ENCODE assay signal across 35 cellular contexts in the genomic region with DNA sequence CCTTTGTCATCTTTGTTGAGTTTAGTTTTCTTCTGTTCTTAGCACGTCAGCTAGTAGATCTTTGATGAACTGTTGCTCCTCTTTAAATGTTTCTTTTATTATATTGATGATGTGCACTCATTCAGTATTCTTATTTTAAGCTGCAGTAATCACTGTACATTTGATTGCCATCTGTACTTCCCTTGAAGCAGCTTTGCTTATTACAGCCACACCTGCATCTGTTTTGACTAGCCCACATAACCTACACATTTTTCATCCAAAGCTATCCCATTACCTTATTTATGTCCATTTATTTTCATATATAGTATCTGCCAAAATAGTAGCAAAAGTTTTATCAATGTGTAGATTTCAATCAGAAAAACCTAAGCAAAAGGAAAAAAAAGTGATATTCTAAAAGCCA. TPM values are rescaled to one million over a fixed set of nuclear protein-coding genes. Genes with fewer than 3 reads are reported as not detected.
"Had no signal": no experiment of that assay in that cellular context is flagged by ENCODE, and none has a peak within 500 bp of the region (broad histone marks: within the 10 kb centered on the region; RNA-seq: fewer than 3 reads in every experiment).

No MANE protein-coding gene starts in this region.

- H3K4me3 ChIP-seq: ascending aorta had no signal

- DNase-seq: activated CD4-positive, alpha-beta memory T cell treated with anti-CD3 and anti-CD28 coated beads, Interleukin-2, amount 10 ng/mL, durations not matched to agents 7 days and 5 days; activated CD4-positive, alpha-beta T cell treated with anti-CD3 and anti-CD28 coated beads for 1 hour; activated CD4-positive, alpha-beta T cell treated with anti-CD3 and anti-CD28 coated beads for 36 hours; activated CD4-positive, alpha-beta T cell treated with anti-CD3 and anti-CD28 coated beads for 48 hours; activated CD4-positive, alpha-beta T cell treated with anti-CD3 and anti-CD28 coated beads, Interleukin-2, amount 10 ng/mL, durations not matched to agents 7 days and 5 days; activated CD4-positive, alpha-beta T cell treated with anti-CD3 and anti-CD28 coated beads, Interleukin-2, amount 50 U/mL, for 48 hours; activated CD4-positive, CD25-positive, alpha-beta regulatory T cell; activated CD8-positive, alpha-beta memory T cell treated with anti-CD3 and anti-CD28 coated beads for 24 hours; activated CD8-positive, alpha-beta memory T cell treated with anti-CD3 and anti-CD28 coated beads, Interleukin-2, amount 10 ng/mL, durations not matched to agents 7 days and 5 days; activated CD8-positive, alpha-beta memory T cell treated with anti-CD3 and anti-CD28 coated beads, Interleukin-2, amount 50 U/mL, for 48 hours; activated CD8-positive, alpha-beta T cell treated with anti-CD3 and anti-CD28 coated beads, Interleukin-2, amount 10 ng/mL, durations not matched to agents 7 days and 5 days; activated effector memory CD4-positive, alpha-beta T cell treated with Interleukin-2 at 50 U/mL for 16 hours; activated gamma-delta T cell; activated naive CD4-positive, alpha-beta T cell treated with anti-CD3 and anti-CD28 coated beads, Interleukin-2, amount 10 ng/mL, durations not matched to agents 7 days and 5 days; activated naive CD4-positive, alpha-beta T cell treated with Interleukin-2 at 50 U/mL for 16 hours; activated naive CD8-positive, alpha-beta T cell treated with anti-CD3 and anti-CD28 coated beads, Interleukin-2, amount 10 ng/mL, durations not matched to agents 7 days and 5 days; activated naive CD8-positive, alpha-beta T cell treated with anti-CD3 and anti-CD28 coated beads, Interleukin-2, amount 50 U/mL, for 24 hours; activated T-cell treated with anti-CD3 and anti-CD28 coated beads, Interleukin-2, amount 50 U/mL, for 24 hours; activated T-cell treated with anti-CD3 and anti-CD28 coated beads, Interleukin-2, amount 50 U/mL, for 48 hours; amygdala; central memory CD4-positive, alpha-beta T cell; T-helper 1 cell; T-helper 2 cell; T-helper 9 cell had no signal

- H3K4me1 ChIP-seq: ascending aorta had no signal

- H3K27ac ChIP-seq: ascending aorta, VCaP had no signal

- ATAC-seq: activated CD4-positive, alpha-beta T cell treated with anti-CD3 and anti-CD28 coated beads for 36 hours; activated CD4-positive, CD25-positive, alpha-beta regulatory T cell treated with anti-CD3 and anti-CD28 coated beads, Interleukin-2, amount 50 U/mL, for 24 hours; activated CD8-positive, alpha-beta memory T cell treated with anti-CD3 and anti-CD28 coated beads, Interleukin-2, amount 10 ng/mL, durations not matched to agents 7 days and 5 days; activated CD8-positive, alpha-beta T cell treated with anti-CD3 and anti-CD28 coated beads, Interleukin-2, amount 10 ng/mL, durations not matched to agents 7 days and 5 days; activated naive CD8-positive, alpha-beta T cell treated with anti-CD3 and anti-CD28 coated beads, Interleukin-2, amount 50 U/mL, for 24 hours; WTC11 had no signal

- H3K9me3 ChIP-seq: ascending aorta had no signal

- H3K27me3 ChIP-seq: ascending aorta had no signal

- FAIRE-seq: TTC549 had no signal

- H3K4me1 Mint-ChIP-seq: activated CD4-positive, alpha-beta memory T cell treated with anti-CD3 and anti-CD28 coated beads, Interleukin-2, amount 10 ng/mL, durations not matched to agents 7 days and 5 days; activated CD4-positive, alpha-beta T cell treated with anti-CD3 and anti-CD28 coated beads for 36 hours; activated CD4-positive, alpha-beta T cell treated with anti-CD3 and anti-CD28 coated beads, Interleukin-2, amount 10 ng/mL, durations not matched to agents 7 days and 5 days; activated CD8-positive, alpha-beta memory T cell treated with anti-CD3 and anti-CD28 coated beads, Interleukin-2, amount 10 ng/mL, durations not matched to agents 7 days and 5 days; activated naive CD4-positive, alpha-beta T cell treated with anti-CD3 and anti-CD28 coated beads, Interleukin-2, amount 10 ng/mL, durations not matched to agents 7 days and 5 days; activated naive CD4-positive, alpha-beta T cell treated with anti-CD3 and anti-CD28 coated beads, Interleukin-2, amount 50 U/mL, for 24 hours; activated naive CD8-positive, alpha-beta T cell treated with anti-CD3 and anti-CD28 coated beads, Interleukin-2, amount 10 ng/mL, durations not matched to agents 7 days and 5 days; activated naive CD8-positive, alpha-beta T cell treated with anti-CD3 and anti-CD28 coated beads, Interleukin-2, amount 50 U/mL, for 24 hours had no signal

- H3K36me3 Mint-ChIP-seq: activated CD8-positive, alpha-beta memory T cell treated with anti-CD3 and anti-CD28 coated beads, Interleukin-2, amount 10 ng/mL, durations not matched to agents 7 days and 5 days; activated naive CD4-positive, alpha-beta T cell treated with anti-CD3 and anti-CD28 coated beads, Interleukin-2, amount 10 ng/mL, durations not matched to agents 7 days and 5 days; activated naive CD4-positive, alpha-beta T cell treated with anti-CD3 and anti-CD28 coated beads, Interleukin-2, amount 50 U/mL, for 24 hours; activated naive CD8-positive, alpha-beta T cell; activated naive CD8-positive, alpha-beta T cell treated with anti-CD3 and anti-CD28 coated beads, Interleukin-2, amount 10 ng/mL, durations not matched to agents 7 days and 5 days; brain; WTC11 had no signal

- H3K27me3 Mint-ChIP-seq: activated CD8-positive, alpha-beta memory T cell treated with anti-CD3 and anti-CD28 coated beads, Interleukin-2, amount 10 ng/mL, durations not matched to agents 7 days and 5 days; activated naive CD4-positive, alpha-beta T cell treated with anti-CD3 and anti-CD28 coated beads, Interleukin-2, amount 10 ng/mL, durations not matched to agents 7 days and 5 days; activated naive CD8-positive, alpha-beta T cell treated with anti-CD3 and anti-CD28 coated beads, Interleukin-2, amount 50 U/mL, for 24 hours; brain had no signal

- H3K27ac Mint-ChIP-seq: activated CD4-positive, alpha-beta memory T cell treated with anti-CD3 and anti-CD28 coated beads, Interleukin-2, amount 10 ng/mL, durations not matched to agents 7 days and 5 days; activated CD4-positive, alpha-beta T cell treated with anti-CD3 and anti-CD28 coated beads for 36 hours; activated CD4-positive, alpha-beta T cell treated with anti-CD3 and anti-CD28 coated beads, Interleukin-2, amount 10 ng/mL, durations not matched to agents 7 days and 5 days; activated CD8-positive, alpha-beta memory T cell treated with anti-CD3 and anti-CD28 coated beads, Interleukin-2, amount 10 ng/mL, durations not matched to agents 7 days and 5 days; activated CD8-positive, alpha-beta T cell treated with anti-CD3 and anti-CD28 coated beads, Interleukin-2, amount 10 ng/mL, durations not matched to agents 7 days and 5 days; activated naive CD4-positive, alpha-beta T cell treated with anti-CD3 and anti-CD28 coated beads, Interleukin-2, amount 10 ng/mL, durations not matched to agents 7 days and 5 days; activated naive CD4-positive, alpha-beta T cell treated with anti-CD3 and anti-CD28 coated beads, Interleukin-2, amount 50 U/mL, for 24 hours; activated naive CD8-positive, alpha-beta T cell; activated naive CD8-positive, alpha-beta T cell treated with anti-CD3 and anti-CD28 coated beads, Interleukin-2, amount 10 ng/mL, durations not matched to agents 7 days and 5 days; activated naive CD8-positive, alpha-beta T cell treated with anti-CD3 and anti-CD28 coated beads, Interleukin-2, amount 50 U/mL, for 24 hours; activated T-cell treated with anti-CD3 and anti-CD28 coated beads, Interleukin-2, amount 50 U/mL, for 24 hours; activated T-helper 2 cell treated with anti-CD3 and anti-CD28 coated beads, Interferon-gamma antibody, Interleukin-2, Interleukin-4, amounts not matched to agents 10 μg/mL and 5 μg/mL and 100 μg/mL, durations not matched to agents 14 hours and 24 hours and 36 hours; T-helper 1 cell treated with Interleukin-12 subunit alpha and Interleukin-12 subunit beta and Interleukin-4 antibody, amounts not matched to agents 30 μg/mL and 1 μg/mL, for 36 hours; T-helper 2 cell treated with Interferon-gamma antibody and Interleukin-4, amounts not matched to agents 5 μg/mL and 100 μg/mL, for 36 hours; WTC11 had no signal

- H3K4me3 Mint-ChIP-seq: activated CD4-positive, alpha-beta memory T cell treated with anti-CD3 and anti-CD28 coated beads, Interleukin-2, amount 10 ng/mL, durations not matched to agents 7 days and 5 days; activated CD4-positive, alpha-beta T cell treated with anti-CD3 and anti-CD28 coated beads for 36 hours; activated CD4-positive, alpha-beta T cell treated with anti-CD3 and anti-CD28 coated beads, Interleukin-2, amount 10 ng/mL, durations not matched to agents 7 days and 5 days; activated CD8-positive, alpha-beta memory T cell treated with anti-CD3 and anti-CD28 coated beads, Interleukin-2, amount 10 ng/mL, durations not matched to agents 7 days and 5 days; activated CD8-positive, alpha-beta T cell treated with anti-CD3 and anti-CD28 coated beads, Interleukin-2, amount 10 ng/mL, durations not matched to agents 7 days and 5 days; activated naive CD4-positive, alpha-beta T cell treated with anti-CD3 and anti-CD28 coated beads, Interleukin-2, amount 10 ng/mL, durations not matched to agents 7 days and 5 days; activated naive CD4-positive, alpha-beta T cell treated with anti-CD3 and anti-CD28 coated beads, Interleukin-2, amount 50 U/mL, for 24 hours; activated naive CD8-positive, alpha-beta T cell; activated naive CD8-positive, alpha-beta T cell treated with anti-CD3 and anti-CD28 coated beads, Interleukin-2, amount 10 ng/mL, durations not matched to agents 7 days and 5 days; activated naive CD8-positive, alpha-beta T cell treated with anti-CD3 and anti-CD28 coated beads, Interleukin-2, amount 50 U/mL, for 24 hours; activated T-cell treated with anti-CD3 and anti-CD28 coated beads, Interleukin-2, amount 50 U/mL, for 24 hours; T-helper 1 cell treated with Interleukin-12 subunit alpha and Interleukin-12 subunit beta and Interleukin-4 antibody, amounts not matched to agents 30 μg/mL and 1 μg/mL, for 36 hours; T-helper 2 cell treated with Interferon-gamma antibody and Interleukin-4, amounts not matched to agents 5 μg/mL and 100 μg/mL, for 36 hours; WTC11 had no signal

- H3K9me3 Mint-ChIP-seq: activated CD4-positive, alpha-beta memory T cell treated with anti-CD3 and anti-CD28 coated beads, Interleukin-2, amount 10 ng/mL, durations not matched to agents 7 days and 5 days; activated CD4-positive, alpha-beta T cell treated with anti-CD3 and anti-CD28 coated beads, Interleukin-2, amount 10 ng/mL, durations not matched to agents 7 days and 5 days; activated naive CD4-positive, alpha-beta T cell treated with anti-CD3 and anti-CD28 coated beads, Interleukin-2, amount 10 ng/mL, durations not matched to agents 7 days and 5 days; activated naive CD4-positive, alpha-beta T cell treated with anti-CD3 and anti-CD28 coated beads, Interleukin-2, amount 50 U/mL, for 24 hours; activated naive CD8-positive, alpha-beta T cell treated with anti-CD3 and anti-CD28 coated beads, Interleukin-2, amount 10 ng/mL, durations not matched to agents 7 days and 5 days; activated naive CD8-positive, alpha-beta T cell treated with anti-CD3 and anti-CD28 coated beads, Interleukin-2, amount 50 U/mL, for 24 hours; activated T-cell treated with anti-CD3 and anti-CD28 coated beads, Interleukin-2, amount 50 U/mL, for 24 hours; activated T-helper 2 cell treated with anti-CD3 and anti-CD28 coated beads, Interferon-gamma antibody, Interleukin-2, Interleukin-4, amounts not matched to agents 10 μg/mL and 5 μg/mL and 100 μg/mL, durations not matched to agents 14 hours and 24 hours and 36 hours; T-helper 1 cell treated with Interleukin-12 subunit alpha and Interleukin-12 subunit beta and Interleukin-4 antibody, amounts not matched to agents 30 μg/mL and 1 μg/mL, for 36 hours; T-helper 2 cell treated with Interferon-gamma antibody and Interleukin-4, amounts not matched to agents 5 μg/mL and 100 μg/mL, for 36 hours had no signal

RNA-seq across cellular contexts. Expression of a gene that starts 23.9 kb away (rescaled TPM):
- total RNA-seq: activated naive CD8-positive, alpha-beta T cell treated with anti-CD3 and anti-CD28 coated beads, Interleukin-2, amount 10 ng/mL, durations not matched to agents 7 days and 5 days had no signal
